In genomic region chr3:56322862-56323261, GRCh38 we compare ENCODE assay signal across 19 cellular contexts.
"Had no signal": no experiment of that assay in that cellular context is flagged by ENCODE, and none has a peak within 500 bp of the region (broad histone marks: within the 10 kb centered on the region; RNA-seq: fewer than 3 reads in every experiment).

No MANE protein-coding gene starts in this region.

- H3K27ac ChIP-seq: SK-N-MC had no signal

- H3K4me3 Mint-ChIP-seq: activated B cell treated with CpG ODN at 0.5 μM for 24 hours; activated CD4-positive, alpha-beta T cell treated with anti-CD3 and anti-CD28 coated beads, Interleukin-2, amount 10 ng/mL, durations not matched to agents 24 days and 14 days; activated naive CD4-positive, alpha-beta T cell treated with anti-CD3 and anti-CD28 coated beads for 36 hours; activated naive CD8-positive, alpha-beta T cell treated with anti-CD3 and anti-CD28 coated beads for 36 hours; activated T-cell treated with anti-CD3 and anti-CD28 coated beads, Interleukin-2, amount 50 U/mL, for 4 hours; T-cell had no signal

- H3K27me3 Mint-ChIP-seq: activated B cell treated with CpG ODN at 0.5 μM for 24 hours; activated naive CD8-positive, alpha-beta T cell treated with anti-CD3 and anti-CD28 coated beads for 36 hours had no signal

- H3K9me3 Mint-ChIP-seq: activated B cell treated with CpG ODN at 0.5 μM for 24 hours; activated CD4-positive, alpha-beta T cell treated with anti-CD3 and anti-CD28 coated beads, Interleukin-2, amount 10 ng/mL, durations not matched to agents 24 days and 14 days; activated naive CD4-positive, alpha-beta T cell treated with anti-CD3 and anti-CD28 coated beads for 36 hours; activated naive CD8-positive, alpha-beta T cell treated with anti-CD3 and anti-CD28 coated beads for 36 hours; activated T-cell treated with anti-CD3 and anti-CD28 coated beads, Interleukin-2, amount 50 U/mL, for 4 hours; T-cell had no signal

- ATAC-seq: activated T-cell treated with anti-CD3 and anti-CD28 coated beads, Interleukin-2, amount 50 U/mL, for 4 hours; T-cell had no signal

- H3K27ac Mint-ChIP-seq: activated B cell treated with CpG ODN at 0.5 μM for 24 hours; activated CD4-positive, alpha-beta T cell treated with anti-CD3 and anti-CD28 coated beads, Interleukin-2, amount 10 ng/mL, durations not matched to agents 24 days and 14 days; activated naive CD4-positive, alpha-beta T cell treated with anti-CD3 and anti-CD28 coated beads for 36 hours; activated naive CD8-positive, alpha-beta T cell treated with anti-CD3 and anti-CD28 coated beads for 36 hours; T-cell had no signal

- DNase-seq: activated B cell treated with CpG ODN at 0.5 μM for 24 hours; activated CD4-positive, alpha-beta T cell treated with anti-CD3 and anti-CD28 coated beads for 1 hour; activated CD4-positive, alpha-beta T cell treated with anti-CD3 and anti-CD28 coated beads, Interleukin-2, amount 10 ng/mL, durations not matched to agents 24 days and 14 days; activated CD4-positive, alpha-beta T cell treated with anti-CD3 and anti-CD28 coated beads, Interleukin-2, amount 50 U/mL, for 48 hours; activated CD8-positive, alpha-beta memory T cell treated with anti-CD3 and anti-CD28 coated beads for 24 hours; activated gamma-delta T cell; activated naive CD4-positive, alpha-beta T cell treated with anti-CD3 and anti-CD28 coated beads for 36 hours; activated naive CD8-positive, alpha-beta T cell treated with anti-CD3 and anti-CD28 coated beads for 36 hours; activated T-cell treated with anti-CD3 and anti-CD28 coated beads, Interleukin-2, amount 50 U/mL, for 4 hours; central memory CD4-positive, alpha-beta T cell; NCI-H1105 treated with DMSO at 0.1 percent for 48 hours; NCI-H1436 treated with DMSO at 0.1 percent for 48 hours; NCI-H187; NCI-H2081; NCI-H524; T-cell; T-helper 2 cell; T1000 had no signal

- H3K4me3 ChIP-seq: SK-N-MC had no signal

- H3K36me3 Mint-ChIP-seq: activated naive CD8-positive, alpha-beta T cell treated with anti-CD3 and anti-CD28 coated beads for 36 hours; T-cell had no signal

- H3K4me1 Mint-ChIP-seq: activated CD4-positive, alpha-beta T cell treated with anti-CD3 and anti-CD28 coated beads, Interleukin-2, amount 10 ng/mL, durations not matched to agents 24 days and 14 days; activated naive CD8-positive, alpha-beta T cell treated with anti-CD3 and anti-CD28 coated beads for 36 hours; T-cell had no signal
